ENCODE assay signal across 15 cellular contexts in genomic region chr5:65203746-65204145, GRCh38.
DNase-seq lines count a peak whose midpoint lies in the region; ATAC-seq and TF ChIP-seq lines count a peak whose summit lies in the region.
"Had no signal": no experiment of that assay in that cellular context is flagged by ENCODE, and none has a peak within 500 bp of the region (broad histone marks: within the 10 kb centered on the region; RNA-seq: fewer than 3 reads in every experiment).

No MANE protein-coding gene starts in this region.

- peaks cover 2% of the 10 kb centered on the region for H3K79me1 ChIP-seq in mesenchymal stem cell (replicated peaks; ENCODE audit: low read length, poor library complexity, severe bottlenecking)

- H2BK12ac ChIP-seq in mesenchymal stem cell (ENCODE audit: low read length in 2 of 2): no peak overlapping the region

- H3K27ac ChIP-seq in mesenchymal stem cell (ENCODE audit: low read length, poor library complexity, severe bottlenecking): no peak overlapping the region
- H3K27ac ChIP-seq in right atrium auricular region: no peak overlapping the region
- H3K27ac ChIP-seq: Peyer's patch, upper lobe of right lung had no signal

- no peak overlapping the region for H2AFZ ChIP-seq in mesenchymal stem cell (ENCODE audit: low read depth, low read length)

- H3K9me3 ChIP-seq in mesenchymal stem cell (ENCODE audit: control insufficient read depth, low read length) (peaks cover 10% of the 10 kb centered on the region), right atrium auricular region (no peaks in the 10 kb centered on the region)
- H3K9me3 ChIP-seq: HAP-1, Peyer's patch, upper lobe of right lung had no signal

- no peak overlapping the region for H3K18ac ChIP-seq in mesenchymal stem cell (ENCODE audit: low read depth in 1 of 2, low read length in 2 of 2)

- H2BK5ac ChIP-seq in mesenchymal stem cell (ENCODE audit: low read depth, low read length, poor library complexity, severe bottlenecking): no peak overlapping the region

- peak overlapping the region; percentile 81 for H3K9ac ChIP-seq in mesenchymal stem cell (ENCODE audit: low read length)

- no peak overlapping the region for H3K4ac ChIP-seq in mesenchymal stem cell (ENCODE audit: low read depth in 1 of 2, low read length in 2 of 2)

- H2AK5ac ChIP-seq in mesenchymal stem cell (ENCODE audit: low read length, severe bottlenecking): no peak overlapping the region

- no peak overlapping the region for H3K23ac ChIP-seq in mesenchymal stem cell (ENCODE audit: low read length in 2 of 2)

- H3K27me3 ChIP-seq in mesenchymal stem cell (ENCODE audit: control insufficient read depth in 1 of 2, insufficient read depth in 1 of 2, low read length in 2 of 2) (no peaks in the 10 kb centered on the region), right atrium auricular region (no peaks in the 10 kb centered on the region)
- H3K27me3 ChIP-seq: Peyer's patch, upper lobe of right lung had no signal

- TF ChIP-seq CTCF in AG09319 (IDR thresholded peaks at IDR 0.05; ENCODE audit: low read depth, low read length) (no peak), cardiac fibroblast (IDR thresholded peaks at IDR 0.05; ENCODE audit: low read depth, low read length) (no peak), right atrium auricular region (IDR thresholded peaks at IDR 0.05) (no peak)

- WGBS in mesenchymal stem cell: no CpG with 5 or more reads among the region's 1 CpG

- peaks cover 4% of the 10 kb centered on the region for H3K4me1 ChIP-seq in mesenchymal stem cell (ENCODE audit: control insufficient read depth, insufficient read depth, low read depth, low read length)
- H3K4me1 ChIP-seq in right atrium auricular region: no peaks in the 10 kb centered on the region
- H3K4me1 ChIP-seq: HAP-1, Peyer's patch, upper lobe of right lung had no signal

- H3K14ac ChIP-seq in mesenchymal stem cell (ENCODE audit: low read length in 2 of 2): no peak overlapping the region

- no peak overlapping the region for H2BK15ac ChIP-seq in mesenchymal stem cell (ENCODE audit: low read depth, poor library complexity, severe bottlenecking)

- DNase-seq in AG09319 (ENCODE audit: extremely low read depth, low read depth) (peak; percentile 52), NCI-H226 (peak; percentile 85), cardiac fibroblast (ENCODE audit: low read depth in 2 of 2) (peak; percentile 69 to 98), mesenchymal stem cell (peak; percentile 33), right atrium auricular region (ENCODE audit: low spot score) (no peak), NOMO-1 treated with dmso at 0.1 percent for 144 hours (lab: John Stamatoyannopoulos, UW; ENCODE audit: unreplicated experiment) (no peak)
- DNase-seq: activated CD4-positive, alpha-beta T cell treated with anti-CD3 and anti-CD28 coated beads, Interleukin-2, amount 50 U/mL, for 1 hour; C1 segment of cervical spinal cord; caudate nucleus; NCI-H1092; Peyer's patch; upper lobe of right lung had no signal

- no peak overlapping the region for H2BK120ac ChIP-seq in mesenchymal stem cell (ENCODE audit: low read depth, low read length)

- H4K91ac ChIP-seq in mesenchymal stem cell (ENCODE audit: low read length): no peak overlapping the region

- H4K8ac ChIP-seq in mesenchymal stem cell (ENCODE audit: low read length): no peak overlapping the region

- ATAC-seq in GM19328 (IDR thresholded peaks at IDR 0.05; ENCODE audit: unreplicated experiment): no peak
- no peak for ATAC-seq in HG02798 (IDR thresholded peaks at IDR 0.05; ENCODE audit: poor library complexity, unreplicated experiment)
- ATAC-seq: upper lobe of right lung had no signal

- H3K36me3 ChIP-seq in mesenchymal stem cell (ENCODE audit: control insufficient read depth in 1 of 2, insufficient read depth in 2 of 2, low read depth in 1 of 2, low read length in 2 of 2): peaks cover 0 to 27% of the 10 kb centered on the region in 2 experiments
- no peaks in the 10 kb centered on the region for H3K36me3 ChIP-seq in right atrium auricular region
- H3K36me3 ChIP-seq: HAP-1, Peyer's patch, upper lobe of right lung had no signal

- H3K4me3 ChIP-seq in cardiac fibroblast (replicated peaks in 1 of 2; ENCODE audit: low read depth in 2 of 2, low read length in 2 of 2) (no peak overlapping the region), mesenchymal stem cell (ENCODE audit: insufficient read depth in 1 of 2, low read depth in 1 of 2, low read length in 2 of 2) (no peak overlapping the region), right atrium auricular region (no peak overlapping the region)
- H3K4me3 ChIP-seq: HAP-1, Peyer's patch, upper lobe of right lung had no signal

- H3K4me2 ChIP-seq in mesenchymal stem cell (ENCODE audit: low read length, poor library complexity, severe bottlenecking): no peak overlapping the region

Comparison
In these comparisons a context has a peak if more than half of its experiments do, and no peak if none do; other contexts are left out.
1. DNase-seq: peak in AG09319 (single experiment), NCI-H226 (single experiment), cardiac fibroblast (2 of 2) and mesenchymal stem cell (single experiment); none in right atrium auricular region (single experiment) and NOMO-1 treated with dmso at 0.1 percent for 144 hours (single experiment).